Comparison of ENCODE assay signal across 8 cellular contexts in genomic region chr1:200437556-200438203, GRCh38. TPM values are rescaled to one million over a fixed set of nuclear protein-coding genes. Genes with fewer than 3 reads are reported as not detected.
DNase-seq lines count a peak whose midpoint lies in the region; ATAC-seq and TF ChIP-seq lines count a peak whose summit lies in the region.

No MANE protein-coding gene starts in this region.

- intact Hi-C loops in left cardiac atrium (cut with DNase I): no loop called here

- DNase-seq in NOMO-1 treated with DMSO at 0.1 percent for 48 hours (lab: John Stamatoyannopoulos, UW; ENCODE audit: unreplicated experiment): peak; percentile 14
- DNase-seq in NOMO-1 (lab: John Stamatoyannopoulos, UW; ENCODE audit: unreplicated experiment in 2 of 2): no peak
- DNase-seq in coronary artery (ENCODE audit: low spot score): no peak
- DNase-seq in stimulated activated effector memory CD8-positive, alpha-beta T cell treated with anti-CD3 and anti-CD28 coated beads, Interleukin-12 subunit alpha, Interleukin-12 subunit beta, amount 100 ng/mL, for 72 hours (ENCODE audit: low spot score in 2 of 2): no peak
- no peak for DNase-seq in foreskin keratinocyte
- DNase-seq in left cardiac atrium: no peak

- H3K9me3 Mint-ChIP-seq in stimulated activated effector memory CD8-positive, alpha-beta T cell treated with anti-CD3 and anti-CD28 coated beads, Interleukin-12 subunit alpha, Interleukin-12 subunit beta, amount 100 ng/mL, for 72 hours: no peaks in the 10 kb centered on the region

- peaks cover 12% of the 10 kb centered on the region for H3K4me1 Mint-ChIP-seq in stimulated activated effector memory CD8-positive, alpha-beta T cell treated with anti-CD3 and anti-CD28 coated beads, Interleukin-12 subunit alpha, Interleukin-12 subunit beta, amount 100 ng/mL, for 72 hours

- peak overlapping the region; percentile 71 for H3K27ac Mint-ChIP-seq in stimulated activated effector memory CD8-positive, alpha-beta T cell treated with anti-CD3 and anti-CD28 coated beads, Interleukin-12 subunit alpha, Interleukin-12 subunit beta, amount 100 ng/mL, for 72 hours

- H3K4me3 ChIP-seq in coronary artery: peak overlapping the region; percentile 48

- peaks cover 17% of the 10 kb centered on the region for H3K4me1 ChIP-seq in foreskin keratinocyte

- H3K27ac ChIP-seq in coronary artery (no peak overlapping the region), foreskin keratinocyte (no peak overlapping the region)

- TF ChIP-seq CTCF in coronary artery (IDR thresholded peaks at IDR 0.05): no peak
- TF ChIP-seq CTCF in foreskin keratinocyte (conservative IDR thresholded peaks at IDR 0.05): no peak

- H3K4me3 Mint-ChIP-seq in stimulated activated effector memory CD8-positive, alpha-beta T cell treated with anti-CD3 and anti-CD28 coated beads, Interleukin-12 subunit alpha, Interleukin-12 subunit beta, amount 100 ng/mL, for 72 hours: peak overlapping the region; percentile 50

- no peaks in the 10 kb centered on the region for H3K36me3 Mint-ChIP-seq in stimulated activated effector memory CD8-positive, alpha-beta T cell treated with anti-CD3 and anti-CD28 coated beads, Interleukin-12 subunit alpha, Interleukin-12 subunit beta, amount 100 ng/mL, for 72 hours

- H3K27me3 ChIP-seq in foreskin keratinocyte: no peaks in the 10 kb centered on the region

- ATAC-seq in HG03457 (IDR thresholded peaks at IDR 0.05; ENCODE audit: unreplicated experiment) (peak; percentile 70), HG02973 (IDR thresholded peaks at IDR 0.05; ENCODE audit: unreplicated experiment) (no peak), foreskin keratinocyte (no peak), left cardiac atrium (no peak)
- ATAC-seq in stimulated activated effector memory CD8-positive, alpha-beta T cell treated with anti-CD3 and anti-CD28 coated beads, Interleukin-12 subunit alpha, Interleukin-12 subunit beta, amount 100 ng/mL, for 72 hours: peak; percentile 59

RNA-seq across cellular contexts. Expression of gene ZNF281, which starts 27.8 kb away (rescaled TPM):
- total RNA-seq in foreskin keratinocyte (27.5 and 29.1 TPM in 2 replicates), left cardiac atrium (1 to 10 TPM; 7.0 to 9.2 TPM)
- 6.2 and 6.8 TPM in 2 replicates for polyA plus RNA-seq in foreskin keratinocyte

Comparison
In these comparisons a context has a peak if more than half of its experiments do, and no peak if none do; other contexts are left out.
1. ATAC-seq: peak in HG03457 (single experiment) and stimulated activated effector memory CD8-positive, alpha-beta T cell treated with anti-CD3 and anti-CD28 coated beads, Interleukin-12 subunit alpha, Interleukin-12 subunit beta, amount 100 ng/mL, for 72 hours (single experiment); none in HG02973 (single experiment), foreskin keratinocyte (single experiment) and left cardiac atrium (0 of 2).